1 cellular context compared by ENCODE assay signal in genomic region chr22:31079095-31079642, GRCh38.
TF ChIP-seq lines count a peak whose summit lies in the region.

No MANE protein-coding gene starts in this region.

TF ChIP-seq in HepG2, 621 proteins besides CTCF, POLR2A, EP300 and RAD21 (continued from another document and continues in another):
- no peak for TF ChIP-seq PBX3 (CRISPR knock-in tag; IDR thresholded peaks at IDR 0.05; ENCODE audit: borderline replicate concordance)
- 0 out of 2 replicates have a peak, but pooled peaks have one; percentile 45 for TF ChIP-seq ISL2 (CRISPR knock-in tag; IDR thresholded peaks at IDR 0.05)
- TF ChIP-seq HBP1 (CRISPR knock-in tag; IDR thresholded peaks at IDR 0.05; ENCODE audit: low read depth), result no peak
- TF ChIP-seq CHCHD3 (CRISPR knock-in tag; IDR thresholded peaks at IDR 0.05), result no peak
- 0 out of 2 replicates have a peak, but pooled peaks have one; percentile 51 for TF ChIP-seq ZNF333 (CRISPR knock-in tag; IDR thresholded peaks at IDR 0.05; ENCODE audit: borderline replicate concordance)
- no peak for TF ChIP-seq NFRKB (IDR thresholded peaks at IDR 0.05)
- TF ChIP-seq NRL (CRISPR knock-in tag; IDR thresholded peaks at IDR 0.05; ENCODE audit: borderline replicate concordance), result 0 out of 2 replicates have a peak, but pooled peaks have one; percentile 32
- TF ChIP-seq ZFP36L2 (CRISPR knock-in tag; IDR thresholded peaks at IDR 0.05), result no peak
- 0 out of 2 replicates have a peak, but pooled peaks have one; percentile 29 for TF ChIP-seq MXD1 (CRISPR knock-in tag; IDR thresholded peaks at IDR 0.05)
- no peak for TF ChIP-seq ZNF138 (CRISPR knock-in tag; IDR thresholded peaks at IDR 0.05; ENCODE audit: low read depth)
- no peak for TF ChIP-seq NCOA1 (CRISPR knock-in tag; IDR thresholded peaks at IDR 0.05)
- no peak for TF ChIP-seq ZNF816 (CRISPR knock-in tag; IDR thresholded peaks at IDR 0.05; ENCODE audit: borderline replicate concordance)
- 0 out of 2 replicates have a peak, but pooled peaks have one; percentile 34 for TF ChIP-seq MEF2D (CRISPR knock-in tag; IDR thresholded peaks at IDR 0.05)
- no peak for TF ChIP-seq KDM4B (CRISPR knock-in tag; IDR thresholded peaks at IDR 0.05)
- TF ChIP-seq POGZ (CRISPR knock-in tag; IDR thresholded peaks at IDR 0.05), result peak; percentile 41; the same call in 1 of the 2 replicates
- TF ChIP-seq MAX (IDR thresholded peaks at IDR 0.05), result peak; percentile 67
- no peak for TF ChIP-seq ZNF512B (CRISPR knock-in tag; IDR thresholded peaks at IDR 0.05; ENCODE audit: borderline replicate concordance)
- TF ChIP-seq ZFX (CRISPR knock-in tag; IDR thresholded peaks at IDR 0.05; ENCODE audit: low read depth), result peak; percentile 68
- TF ChIP-seq NR2C2 (CRISPR knock-in tag; IDR thresholded peaks at IDR 0.05; ENCODE audit: borderline replicate concordance), result no peak
- no peak for TF ChIP-seq FOXP1 (IDR thresholded peaks at IDR 0.05)
- peak; percentile 92 for TF ChIP-seq FOXP1 (CRISPR knock-in tag; IDR thresholded peaks at IDR 0.05)
- no peak for TF ChIP-seq MNT (IDR thresholded peaks at IDR 0.05)
- no peak for TF ChIP-seq NFIB (CRISPR knock-in tag; IDR thresholded peaks at IDR 0.05; ENCODE audit: borderline replicate concordance)
- no peak for TF ChIP-seq TAF15 (IDR thresholded peaks at IDR 0.05; ENCODE audit: low read depth, low read length, poor library complexity, severe bottlenecking)
- TF ChIP-seq ARID4A (CRISPR knock-in tag; IDR thresholded peaks at IDR 0.05; ENCODE audit: borderline replicate concordance), result peak; percentile 59; the same call in 1 of the 2 replicates
- no peak for TF ChIP-seq FOXA1 (IDR thresholded peaks at IDR 0.05)
- TF ChIP-seq FOXA1 (CRISPR knock-in tag; IDR thresholded peaks at IDR 0.05), result peak; percentile 90
- TF ChIP-seq MAF1 (CRISPR knock-in tag; IDR thresholded peaks at IDR 0.05; ENCODE audit: borderline replicate concordance), result no peak
- TF ChIP-seq ZNF224 (CRISPR knock-in tag; IDR thresholded peaks at IDR 0.05), result no peak
- no peak for TF ChIP-seq ARNTL (CRISPR knock-in tag; IDR thresholded peaks at IDR 0.05)
- TF ChIP-seq ZNF746 (CRISPR knock-in tag; IDR thresholded peaks at IDR 0.05), result 0 out of 2 replicates have a peak, but pooled peaks have one; percentile 16
- TF ChIP-seq CSRNP1 (CRISPR knock-in tag; IDR thresholded peaks at IDR 0.05), result no peak
- peak; percentile 69; the same call in 1 of the 2 replicates for TF ChIP-seq ZFP37 (CRISPR knock-in tag; IDR thresholded peaks at IDR 0.05; ENCODE audit: borderline replicate concordance)
- no peak for TF ChIP-seq GABPA (IDR thresholded peaks at IDR 0.05; ENCODE audit: low read depth, low read length)
- peak; percentile 44; the same call in 1 of the 2 replicates for TF ChIP-seq GABPA (CRISPR knock-in tag; IDR thresholded peaks at IDR 0.05; ENCODE audit: low read depth)
- no peak for TF ChIP-seq ZFP82 (CRISPR knock-in tag; IDR thresholded peaks at IDR 0.05; ENCODE audit: borderline replicate concordance)
- no peak for TF ChIP-seq ZNF33B (CRISPR knock-in tag; IDR thresholded peaks at IDR 0.05)
- no peak for TF ChIP-seq NR1H2 (CRISPR knock-in tag; IDR thresholded peaks at IDR 0.05; ENCODE audit: borderline replicate concordance, low read depth)
- TF ChIP-seq ZBTB46 (CRISPR knock-in tag; IDR thresholded peaks at IDR 0.05; ENCODE audit: borderline replicate concordance), result no peak
- peak; percentile 33; the same call in 1 of the 2 replicates for TF ChIP-seq TAF1 (CRISPR knock-in tag; IDR thresholded peaks at IDR 0.05)
- no peak for TF ChIP-seq ZNF589 (CRISPR knock-in tag; conservative IDR thresholded peaks at IDR 0.05)
- no peak for TF ChIP-seq JUN (CRISPR knock-in tag; IDR thresholded peaks at IDR 0.05)
- TF ChIP-seq PHF21A (CRISPR knock-in tag; IDR thresholded peaks at IDR 0.05), result peak; percentile 81
- TF ChIP-seq ZNF674 (CRISPR knock-in tag; IDR thresholded peaks at IDR 0.05; ENCODE audit: low read depth), result no peak
- no peak for TF ChIP-seq ZBTB34 (CRISPR knock-in tag; IDR thresholded peaks at IDR 0.05)
- no peak for TF ChIP-seq DDIT3 (CRISPR knock-in tag; IDR thresholded peaks at IDR 0.05)
- no peak for TF ChIP-seq BRD4 (CRISPR knock-in tag; IDR thresholded peaks at IDR 0.05)
- TF ChIP-seq THAP7 (CRISPR knock-in tag; IDR thresholded peaks at IDR 0.05), result peak; percentile 69; the same call in 1 of the 2 replicates
- TF ChIP-seq ZFP36L1 (CRISPR knock-in tag; IDR thresholded peaks at IDR 0.05), result no peak
- no peak for TF ChIP-seq ZC3H13 (CRISPR knock-in tag; IDR thresholded peaks at IDR 0.05)
